Comparison of ENCODE assay signal across 8 cellular contexts in genomic region chr1:15836772-15837669, GRCh38. TPM values are rescaled to one million over a fixed set of nuclear protein-coding genes. Genes with fewer than 3 reads are reported as not detected.
DNase-seq lines count a peak whose midpoint lies in the region; ATAC-seq and TF ChIP-seq lines count a peak whose summit lies in the region.

No MANE protein-coding gene starts in this region.

- POLR2A ChIA-PET in Caco-2 (lab: Charles Lee), result interaction anchor here (0.5 to 2.4 kb wide), 4 partner anchors 11 to 234 kb away, joined by 3 to 32 read pairs (median 3); partner anchors contain the start of gene SPEN
- POLR2A ChIA-PET in PC-9 (lab: Charles Lee; ENCODE audit: unreplicated experiment), result interaction anchor here (0.6 kb wide), 1 partner anchor 10 kb away, joined by 12 read pairs; the partner anchor contains the start of gene SPEN
- POLR2A ChIA-PET in activated naive CD8-positive, alpha-beta T cell treated with anti-CD3 and anti-CD28 coated beads, Interleukin-2, amount 10 ng/mL, durations not matched to agents 7 days and 5 days (lab: Charles Lee), result interaction anchor here (0.7 to 4.2 kb wide), 6 partner anchors 11 to 1068 kb away, joined by 3 to 105 read pairs (median 3); partner anchors contain the start of genes SPEN and ZBTB17

- H3K9me3 ChIP-seq in Caco-2, result no peaks in the 10 kb centered on the region
- H3K9me3 ChIP-seq in PC-9 (ENCODE audit: insufficient read depth, low read depth), result no peaks in the 10 kb centered on the region
- H3K9me3 ChIP-seq in lung (ENCODE audit: control insufficient read depth in 2 of 2, insufficient read depth in 1 of 2, low read length in 1 of 2), result no peaks in the 10 kb centered on the region

- TF ChIP-seq CTCF in Caco-2 (IDR thresholded peaks at IDR 0.05; ENCODE audit: insufficient read depth in 1 of 2, low read depth in 1 of 2, low read length in 1 of 2, severe bottlenecking in 1 of 2, unreplicated experiment in 1 of 2) (no peak), PC-9 (conservative IDR thresholded peaks at IDR 0.05) (no peak), lung (IDR thresholded peaks at IDR 0.05; ENCODE audit: control extremely low read depth, extremely low read depth) (no peak)

- H3K27me3 Mint-ChIP-seq in Caco-2 (ENCODE audit: insufficient read depth, unreplicated experiment), result no peaks in the 10 kb centered on the region
- no peaks in the 10 kb centered on the region for H3K27me3 Mint-ChIP-seq in activated naive CD8-positive, alpha-beta T cell treated with anti-CD3 and anti-CD28 coated beads, Interleukin-2, amount 10 ng/mL, durations not matched to agents 7 days and 5 days

- BruUV-seq in Caco-2 (replicated peaks; lab: Mats Ljungman, UMichigan) (no TSS peak), PC-9 (replicated peaks; lab: Mats Ljungman, UMichigan) (no TSS peak)

- H3F3A ChIP-seq in PC-9 (ENCODE audit: insufficient read depth, low read depth), result peaks cover 27% of the 10 kb centered on the region

- no peaks in the 10 kb centered on the region for H3K9me2 ChIP-seq in PC-9 (ENCODE audit: insufficient read depth)

- H3K4me1 Mint-ChIP-seq in Caco-2 (ENCODE audit: low read depth, unreplicated experiment), result no peaks in the 10 kb centered on the region
- H3K4me1 Mint-ChIP-seq in activated naive CD8-positive, alpha-beta T cell treated with anti-CD3 and anti-CD28 coated beads, Interleukin-2, amount 10 ng/mL, durations not matched to agents 7 days and 5 days, result peaks cover 20% of the 10 kb centered on the region

- 18 to 40% methylated on average over 62 of the region's 62 CpGs for WGBS in lung, 2 donors

- H3K4me3 Mint-ChIP-seq in Caco-2 (ENCODE audit: unreplicated experiment), result peak overlapping the region; percentile 88
- H3K4me3 Mint-ChIP-seq in activated naive CD8-positive, alpha-beta T cell treated with anti-CD3 and anti-CD28 coated beads, Interleukin-2, amount 10 ng/mL, durations not matched to agents 7 days and 5 days, result peak overlapping the region; percentile 93

- in situ Hi-C loops in G401 (cut with HindIII; ENCODE audit: low sequenced_read_pairs), result no loop called here

- H3K36me3 Mint-ChIP-seq in Caco-2 (ENCODE audit: insufficient read depth, unreplicated experiment), result peaks cover 10% of the 10 kb centered on the region
- H3K36me3 Mint-ChIP-seq in activated naive CD8-positive, alpha-beta T cell treated with anti-CD3 and anti-CD28 coated beads, Interleukin-2, amount 10 ng/mL, durations not matched to agents 7 days and 5 days, result peaks cover 3% of the 10 kb centered on the region

- H3K27ac Mint-ChIP-seq in Caco-2 (ENCODE audit: unreplicated experiment), result peak overlapping the region; percentile 96
- H3K27ac Mint-ChIP-seq in activated naive CD8-positive, alpha-beta T cell treated with anti-CD3 and anti-CD28 coated beads, Interleukin-2, amount 10 ng/mL, durations not matched to agents 7 days and 5 days, result peak overlapping the region; percentile 99

- no peaks in the 10 kb centered on the region for H3K36me3 ChIP-seq in Caco-2 (ENCODE audit: control insufficient read depth, insufficient read depth, low read length)
- H3K36me3 ChIP-seq in PC-9 (ENCODE audit: low read depth), result no peaks in the 10 kb centered on the region
- H3K36me3 ChIP-seq in lung (ENCODE audit: control insufficient read depth in 2 of 2, insufficient read depth in 2 of 2, low read length in 2 of 2), result no peaks in the 10 kb centered on the region

- H3K4me1 ChIP-seq in Caco-2 (no peaks in the 10 kb centered on the region), PC-9 (replicated peaks; ENCODE audit: insufficient read depth) (peaks cover 12% of the 10 kb centered on the region), lung (ENCODE audit: control insufficient read depth in 2 of 2, insufficient read depth in 2 of 2, low read length in 2 of 2) (peaks cover 0 to 4% of the 10 kb centered on the region in 2 donors)

- no peak overlapping the region for H2AFZ ChIP-seq in PC-9

- H3K4me3 ChIP-seq in Caco-2 (ENCODE audit: low read depth, low read length), result peak overlapping the region; percentile 52
- H3K4me3 ChIP-seq in PC-9, result peak overlapping the region; percentile 63; the same call in 1 of the 2 replicates
- peak overlapping the region; percentile 32 for H3K4me3 ChIP-seq in lung

- no peak for ATAC-seq in activated naive CD8-positive, alpha-beta T cell treated with anti-CD3 and anti-CD28 coated beads, Interleukin-2, amount 10 ng/mL, durations not matched to agents 7 days and 5 days (ENCODE audit: low read depth)
- ATAC-seq in lung (ENCODE audit: insufficient read depth, low FRiP score) (no peak), GM21360 (IDR thresholded peaks at IDR 0.05; ENCODE audit: unreplicated experiment) (no peak)

- CTCF ChIA-PET in Caco-2 (lab: Charles Lee), result interaction anchor here (0.8 to 1.8 kb wide), 2 partner anchors 10 to 42 kb away, joined by 4 to 8 read pairs; partner anchors contain the start of gene SPEN
- CTCF ChIA-PET in PC-9 (lab: Charles Lee), result interaction anchor here (0.6 kb wide), 1 partner anchor 526 kb away, joined by 3 read pairs; no protein-coding TSS in a partner anchor

- 0 out of 2 replicates have a peak overlapping the region, but pooled peaks have one; percentile 82 for H3K27ac ChIP-seq in PC-9
- peak overlapping the region; percentile 91 to 99 for H3K27ac ChIP-seq in lung (ENCODE audit: low read depth in 1 of 2, low read length in 1 of 2)

- H3K79me2 ChIP-seq in PC-9 (ENCODE audit: low read depth), result peaks cover 15% of the 10 kb centered on the region

- DNase-seq in Caco-2, result peak; percentile 31 to 57
- DNase-seq in PC-9, result no peak
- DNase-seq in activated naive CD8-positive, alpha-beta T cell treated with anti-CD3 and anti-CD28 coated beads, Interleukin-2, amount 10 ng/mL, durations not matched to agents 7 days and 5 days, result peak; percentile 64
- peak; percentile 53 for DNase-seq in lung (ENCODE audit: low spot score)
- peak; percentile 34 to 50 for DNase-seq in stimulated activated CD8-positive, alpha-beta memory T cell treated with anti-CD3 and anti-CD28 coated beads, Interleukin-2, amount 100 ng/mL, for 1 hour (ENCODE audit: low read depth in 2 of 2)
- no peak for DNase-seq in G401 (ENCODE audit: low spot score)
- DNase-seq in HPDE6-E6E7 (ENCODE audit: extremely low spot score), result no peak

- peak overlapping the region; percentile 81 for H3K4me2 ChIP-seq in PC-9

- no peaks in the 10 kb centered on the region for H4K20me1 ChIP-seq in PC-9 (ENCODE audit: insufficient read depth)

- H3K27me3 ChIP-seq in Caco-2 (replicated peaks; ENCODE audit: control insufficient read depth, insufficient read depth, low read length) (no peaks in the 10 kb centered on the region), PC-9 (ENCODE audit: insufficient read depth, low read depth) (no peaks in the 10 kb centered on the region), lung (ENCODE audit: control insufficient read depth, insufficient read depth) (no peaks in the 10 kb centered on the region)

- H3K9me3 Mint-ChIP-seq in Caco-2 (ENCODE audit: unreplicated experiment), result no peaks in the 10 kb centered on the region
- no peaks in the 10 kb centered on the region for H3K9me3 Mint-ChIP-seq in activated naive CD8-positive, alpha-beta T cell treated with anti-CD3 and anti-CD28 coated beads, Interleukin-2, amount 10 ng/mL, durations not matched to agents 7 days and 5 days

- intact Hi-C loops in Caco-2 (cut with micrococcal nuclease; ENCODE audit: unreplicated experiment), result loop anchor here (10.0 kb wide), 1 partner anchor 222 kb away; the partner anchor contains the start of gene DDI2
- intact Hi-C loops in PC-9 (cut with micrococcal nuclease; ENCODE audit: unreplicated experiment), result no loop called here

RNA-seq across cellular contexts. Expression of gene SPEN, which starts 10.5 kb away (rescaled TPM):
- total RNA-seq in Caco-2 (2022) (46.4 and 47.3 TPM in 2 replicates), PC-9 (2021) (44.9 and 46.8 TPM in 2 replicates), lung (10 to 100 TPM; 50.0 to 82.3 TPM)
- 10 to 100 TPM; 68.8 to 69.8 TPM for total RNA-seq in activated naive CD8-positive, alpha-beta T cell treated with anti-CD3 and anti-CD28 coated beads, Interleukin-2, amount 10 ng/mL, durations not matched to agents 7 days and 5 days
- polyA plus RNA-seq in lung, result 10 to 100 TPM; 10.7 to 23.5 TPM
- total RNA-seq in G401 (2014; rRNA removed; shearing (Covaris generic)), result 1.5 and 2.4 TPM in 2 replicates

RNA-seq across cellular contexts. Expression of gene UQCRHL, which starts 29.6 kb away (rescaled TPM):
- total RNA-seq in Caco-2 (2022) (1.8 and 1.9 TPM in 2 replicates), PC-9 (2021) (4.9 and 5.1 TPM in 2 replicates), lung (1 to 10 TPM; 1.1 to 4.6 TPM)
- total RNA-seq in activated naive CD8-positive, alpha-beta T cell treated with anti-CD3 and anti-CD28 coated beads, Interleukin-2, amount 10 ng/mL, durations not matched to agents 7 days and 5 days, result 1 to 10 TPM; 1.8 to 1.9 TPM
- 1 to 10 TPM; 1.6 to 1.8 TPM for polyA plus RNA-seq in lung
- total RNA-seq in G401 (2014; rRNA removed; shearing (Covaris generic)), result 6.0 and 6.8 TPM in 2 replicates

Comparison
In these comparisons a context has a peak if more than half of its experiments do, and no peak if none do; other contexts are left out.
1. DNase-seq: peak in Caco-2 (2 of 2), activated naive CD8-positive, alpha-beta T cell treated with anti-CD3 and anti-CD28 coated beads, Interleukin-2, amount 10 ng/mL, durations not matched to agents 7 days and 5 days (single experiment), lung (single experiment) and stimulated activated CD8-positive, alpha-beta memory T cell treated with anti-CD3 and anti-CD28 coated beads, Interleukin-2, amount 100 ng/mL, for 1 hour (2 of 2); none in PC-9 (0 of 2), G401 (single experiment) and HPDE6-E6E7 (single experiment).
2. RNA of gene SPEN, which starts 10.5 kb away (total RNA-seq): 50.0 to 82.3 TPM in lung, 68.8 to 69.8 TPM in activated naive CD8-positive, alpha-beta T cell treated with anti-CD3 and anti-CD28 coated beads, Interleukin-2, amount 10 ng/mL, durations not matched to agents 7 days and 5 days, 44.9 to 46.8 TPM in PC-9 and 46.4 to 47.3 TPM in Caco-2; 1.5 to 2.4 TPM in G401; every median in the first group is over 10 times any median in the second.
3. Peak in every context shown above with its lines, with median percentiles within 50 percentile points of each other: H3K4me3 ChIP-seq.